In the genomic region with DNA sequence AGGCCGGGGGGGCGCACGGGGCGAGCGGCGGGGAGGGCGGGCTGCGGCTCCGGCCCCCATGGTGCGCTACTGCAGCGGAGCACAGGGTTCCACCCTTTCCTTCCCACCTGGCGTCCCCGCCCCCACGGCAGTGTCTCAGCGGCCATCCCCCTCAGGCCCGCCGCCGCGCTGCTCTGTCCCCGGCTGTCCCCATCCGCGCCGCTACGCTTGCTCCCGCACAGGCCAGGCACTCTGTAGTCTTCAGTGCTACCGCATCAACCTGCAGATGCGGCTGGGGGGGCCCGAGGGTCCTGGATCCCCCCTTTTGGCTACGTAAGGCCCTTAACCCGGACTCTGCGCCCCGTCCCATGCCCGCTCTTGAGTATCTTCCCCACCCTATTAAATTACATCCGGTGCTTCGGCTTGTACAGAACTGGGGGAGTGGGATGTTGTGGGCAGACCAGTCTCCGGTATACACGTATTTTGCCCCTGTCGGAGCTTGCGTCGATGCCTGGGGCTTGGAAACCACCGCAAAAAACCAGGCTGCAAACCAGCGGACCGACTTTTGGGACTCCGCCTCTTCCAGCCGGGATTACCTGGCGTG, we compare ENCODE assay signal across 1 cellular context.
A peak's percentile ranks its signal among the peaks of the same experiment; 100 is the strongest.
TF ChIP-seq lines count a peak whose summit lies in the region.

No MANE protein-coding gene starts in this region.

TF ChIP-seq in A549, 52 proteins besides CTCF, POLR2A, EP300 and RAD21 (continued from another document):
- peak; percentile 83 for TF ChIP-seq PHF8 (IDR thresholded peaks at IDR 0.05; ENCODE audit: borderline replicate concordance, low read depth)
- peak; percentile 55; the same call in 1 of the 2 replicates for TF ChIP-seq HDAC2 (IDR thresholded peaks at IDR 0.05)
- TF ChIP-seq RNF2 (IDR thresholded peaks at IDR 0.05; ENCODE audit: borderline replicate concordance, low read depth): peak; percentile 33; the same call in 1 of the 2 replicates
- TF ChIP-seq, protein P1, sequence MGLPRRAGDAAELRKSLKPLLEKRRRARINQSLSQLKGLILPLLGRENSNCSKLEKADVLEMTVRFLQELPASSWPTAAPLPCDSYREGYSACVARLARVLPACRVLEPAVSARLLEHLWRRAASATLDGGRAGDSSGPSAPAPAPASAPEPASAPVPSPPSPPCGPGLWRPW (IDR thresholded peaks at IDR 0.05): no peak
- TF ChIP-seq FOSL2 (IDR thresholded peaks at IDR 0.05): no peak
- TF ChIP-seq FOSL2 (CRISPR knock-in tag; IDR thresholded peaks at IDR 0.05): 0 out of 2 replicates have a peak, but pooled peaks have one; percentile 5
- TF ChIP-seq, protein P2, sequence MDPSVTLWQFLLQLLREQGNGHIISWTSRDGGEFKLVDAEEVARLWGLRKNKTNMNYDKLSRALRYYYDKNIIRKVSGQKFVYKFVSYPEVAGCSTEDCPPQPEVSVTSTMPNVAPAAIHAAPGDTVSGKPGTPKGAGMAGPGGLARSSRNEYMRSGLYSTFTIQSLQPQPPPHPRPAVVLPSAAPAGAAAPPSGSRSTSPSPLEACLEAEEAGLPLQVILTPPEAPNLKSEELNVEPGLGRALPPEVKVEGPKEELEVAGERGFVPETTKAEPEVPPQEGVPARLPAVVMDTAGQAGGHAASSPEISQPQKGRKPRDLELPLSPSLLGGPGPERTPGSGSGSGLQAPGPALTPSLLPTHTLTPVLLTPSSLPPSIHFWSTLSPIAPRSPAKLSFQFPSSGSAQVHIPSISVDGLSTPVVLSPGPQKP (IDR thresholded peaks at IDR 0.05; ENCODE audit: low read depth, low read length): no peak
- TF ChIP-seq EHMT2 (IDR thresholded peaks at IDR 0.05; ENCODE audit: low read depth): no peak
- TF ChIP-seq CBX2 (IDR thresholded peaks at IDR 0.05; ENCODE audit: borderline replicate concordance, low read depth): no peak
- TF ChIP-seq, protein P3, sequence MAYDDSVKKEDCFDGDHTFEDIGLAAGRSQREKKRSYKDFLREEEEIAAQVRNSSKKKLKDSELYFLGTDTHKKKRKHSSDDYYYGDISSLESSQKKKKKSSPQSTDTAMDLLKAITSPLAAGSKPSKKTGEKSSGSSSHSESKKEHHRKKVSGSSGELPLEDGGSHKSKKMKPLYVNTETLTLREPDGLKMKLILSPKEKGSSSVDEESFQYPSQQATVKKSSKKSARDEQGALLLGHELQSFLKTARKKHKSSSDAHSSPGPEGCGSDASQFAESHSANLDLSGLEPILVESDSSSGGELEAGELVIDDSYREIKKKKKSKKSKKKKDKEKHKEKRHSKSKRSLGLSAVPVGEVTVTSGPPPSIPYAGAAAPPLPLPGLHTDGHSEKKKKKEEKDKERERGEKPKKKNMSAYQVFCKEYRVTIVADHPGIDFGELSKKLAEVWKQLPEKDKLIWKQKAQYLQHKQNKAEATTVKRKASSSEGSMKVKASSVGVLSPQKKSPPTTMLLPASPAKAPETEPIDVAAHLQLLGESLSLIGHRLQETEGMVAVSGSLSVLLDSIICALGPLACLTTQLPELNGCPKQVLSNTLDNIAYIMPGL (CRISPR knock-in tag; IDR thresholded peaks at IDR 0.05; ENCODE audit: borderline replicate concordance): peak; percentile 71; the same call in 1 of the 2 replicates
- peak; percentile 85 for TF ChIP-seq TP53 (CRISPR knock-in tag; IDR thresholded peaks at IDR 0.05)
- no peak for TF ChIP-seq CHD4 (IDR thresholded peaks at IDR 0.05; ENCODE audit: borderline replicate concordance)
- 0 out of 2 replicates have a peak, but pooled peaks have one; percentile 27 for TF ChIP-seq HOXA7 (CRISPR knock-in tag; IDR thresholded peaks at IDR 0.05)
- TF ChIP-seq, protein P4, sequence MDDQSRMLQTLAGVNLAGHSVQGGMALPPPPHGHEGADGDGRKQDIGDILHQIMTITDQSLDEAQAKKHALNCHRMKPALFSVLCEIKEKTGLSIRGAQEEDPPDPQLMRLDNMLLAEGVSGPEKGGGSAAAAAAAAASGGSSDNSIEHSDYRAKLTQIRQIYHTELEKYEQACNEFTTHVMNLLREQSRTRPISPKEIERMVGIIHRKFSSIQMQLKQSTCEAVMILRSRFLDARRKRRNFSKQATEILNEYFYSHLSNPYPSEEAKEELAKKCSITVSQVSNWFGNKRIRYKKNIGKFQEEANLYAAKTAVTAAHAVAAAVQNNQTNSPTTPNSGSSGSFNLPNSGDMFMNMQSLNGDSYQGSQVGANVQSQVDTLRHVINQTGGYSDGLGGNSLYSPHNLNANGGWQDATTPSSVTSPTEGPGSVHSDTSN (IDR thresholded peaks at IDR 0.05): no peak; the same call in 1 of the 2 replicates
- TF ChIP-seq, protein P5, sequence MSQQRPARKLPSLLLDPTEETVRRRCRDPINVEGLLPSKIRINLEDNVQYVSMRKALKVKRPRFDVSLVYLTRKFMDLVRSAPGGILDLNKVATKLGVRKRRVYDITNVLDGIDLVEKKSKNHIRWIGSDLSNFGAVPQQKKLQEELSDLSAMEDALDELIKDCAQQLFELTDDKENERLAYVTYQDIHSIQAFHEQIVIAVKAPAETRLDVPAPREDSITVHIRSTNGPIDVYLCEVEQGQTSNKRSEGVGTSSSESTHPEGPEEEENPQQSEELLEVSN (IDR thresholded peaks at IDR 0.05; ENCODE audit: borderline replicate concordance, low read depth): peak; percentile 4; the same call in 1 of the 2 replicates
- TF ChIP-seq, protein P6, sequence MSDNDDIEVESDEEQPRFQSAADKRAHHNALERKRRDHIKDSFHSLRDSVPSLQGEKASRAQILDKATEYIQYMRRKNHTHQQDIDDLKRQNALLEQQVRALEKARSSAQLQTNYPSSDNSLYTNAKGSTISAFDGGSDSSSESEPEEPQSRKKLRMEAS (IDR thresholded peaks at IDR 0.05): peak; percentile 58; the same call in 1 of the 2 replicates
- peak; percentile 33 for TF ChIP-seq GATA3 (IDR thresholded peaks at IDR 0.05; ENCODE audit: borderline replicate concordance)
- peak; percentile 56; the same call in 1 of the 2 replicates for TF ChIP-seq KDM5A (IDR thresholded peaks at IDR 0.05)
- peak; percentile 17; the same call in 1 of the 2 replicates for TF ChIP-seq KDM1A (IDR thresholded peaks at IDR 0.05; ENCODE audit: low read depth)
- no peak for TF ChIP-seq ESRRA (IDR thresholded peaks at IDR 0.05; ENCODE audit: borderline replicate concordance, low read length)
